In the genomic region with DNA sequence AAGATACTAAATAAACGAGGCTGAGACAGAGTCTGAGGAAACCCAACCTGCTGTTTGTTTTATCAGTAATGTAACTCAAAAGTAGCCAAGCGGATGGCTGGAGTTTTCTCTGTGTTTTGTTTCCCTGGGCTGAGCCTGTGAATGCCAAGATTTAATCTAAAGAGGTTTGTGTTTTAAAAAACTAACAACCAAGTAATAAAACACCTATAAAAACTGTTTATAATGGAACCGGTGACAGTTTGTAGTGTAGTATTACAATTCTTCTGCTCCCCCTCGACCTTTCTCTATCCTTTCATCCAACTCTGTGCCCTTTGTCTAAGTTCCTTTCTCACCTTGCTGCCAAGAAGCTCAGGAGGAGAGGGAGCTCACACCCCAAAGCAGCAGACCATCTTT, we compare ENCODE assay signal across 10 cellular contexts. TPM values are rescaled to one million over a fixed set of nuclear protein-coding genes. Genes with fewer than 3 reads are reported as not detected.
DNase-seq lines count a peak whose midpoint lies in the region; ATAC-seq and TF ChIP-seq lines count a peak whose summit lies in the region.
"Had no signal": no experiment of that assay in that cellular context is flagged by ENCODE, and none has a peak within 500 bp of the region (broad histone marks: within the 10 kb centered on the region; RNA-seq: fewer than 3 reads in every experiment).

No MANE protein-coding gene starts in this region.

- BruUV-seq in Panc1 (replicated peaks; lab: Mats Ljungman, UMichigan) = no TSS peak

- ATAC-seq in Panc1 = no peak

- no peaks in the 10 kb centered on the region for H3K27me3 Mint-ChIP-seq in activated CD4-positive, alpha-beta T cell treated with anti-CD3 and anti-CD28 coated beads, Interleukin-2, amount 10 ng/mL, durations not matched to agents 24 days and 14 days
- peaks cover 5% of the 10 kb centered on the region for H3K27me3 Mint-ChIP-seq in glutamatergic neuron (ENCODE audit: unreplicated experiment)

- H3K4me3 Mint-ChIP-seq in activated CD4-positive, alpha-beta T cell treated with anti-CD3 and anti-CD28 coated beads, Interleukin-2, amount 10 ng/mL, durations not matched to agents 24 days and 14 days = peak overlapping the region; percentile 87
- H3K4me3 Mint-ChIP-seq in glutamatergic neuron (ENCODE audit: unreplicated experiment) = peak overlapping the region; percentile 80

- TF ChIP-seq EP300 in stomach (IDR thresholded peaks at IDR 0.05) = no peak

- H3K27ac ChIP-seq in Panc1 (ENCODE audit: low read length) (peak overlapping the region; percentile 82), stomach (peak overlapping the region; percentile 89 to 100 (median 99))

- WGBS in stomach, 5 donors = 16 to 35% (median 27%) methylated on average over 4 of the region's 4 CpGs

- in situ Hi-C loops in Panc1 (cut with HindIII; ENCODE audit: low pct_unique_long_range_greater_than_20kb, low sequenced_read_pairs) = no loop called here

- H3K27me3 ChIP-seq in Panc1 (ENCODE audit: control insufficient read depth, insufficient read depth, low read length) (no peaks in the 10 kb centered on the region), stomach (no peaks in the 10 kb centered on the region)
- H3K27me3 ChIP-seq: MG63 had no signal

- DNase-seq in activated CD4-positive, alpha-beta T cell treated with anti-CD3 and anti-CD28 coated beads, Interleukin-2, amount 10 ng/mL, durations not matched to agents 24 days and 14 days = no peak
- no peak for DNase-seq in activated CD4-positive, alpha-beta T cell treated with anti-CD3 and anti-CD28 coated beads for 4 hours
- DNase-seq in Panc1 (ENCODE audit: low read depth, low spot score) (no peak), glutamatergic neuron (no peak), stomach (no peak), KG1 (lab: John Stamatoyannopoulos, UW) (no peak), D341Med (ENCODE audit: low spot score) (no peak), GM10248 (ENCODE audit: extremely low spot score) (no peak)
- DNase-seq: aorta, MG63 had no signal

- H3K4me3 ChIP-seq in Panc1 (ENCODE audit: low read depth in 2 of 2, low read length in 2 of 2) (no peak overlapping the region; a peak in 1 of 4 replicates), stomach (no peak overlapping the region)
- H3K4me3 ChIP-seq: MG63 had no signal

- peaks cover 4% of the 10 kb centered on the region for H3K36me3 Mint-ChIP-seq in activated CD4-positive, alpha-beta T cell treated with anti-CD3 and anti-CD28 coated beads, Interleukin-2, amount 10 ng/mL, durations not matched to agents 24 days and 14 days (ENCODE audit: low read depth)
- H3K36me3 Mint-ChIP-seq in glutamatergic neuron (ENCODE audit: unreplicated experiment) = no peaks in the 10 kb centered on the region

- H3K36me3 ChIP-seq in Panc1 (ENCODE audit: control insufficient read depth, insufficient read depth, low read length) (no peaks in the 10 kb centered on the region), stomach (no peaks in the 10 kb centered on the region)
- H3K36me3 ChIP-seq: MG63 had no signal

- H3K9me3 ChIP-seq in Panc1 (ENCODE audit: control insufficient read depth, insufficient read depth, low read depth, low read length) (no peaks in the 10 kb centered on the region), stomach (no peaks in the 10 kb centered on the region)
- H3K9me3 ChIP-seq: MG63 had no signal

- H3K4me1 ChIP-seq in Panc1 (ENCODE audit: control insufficient read depth, insufficient read depth, low read length) (peaks cover 44% of the 10 kb centered on the region), stomach (peaks cover 38 to 58% (median 52%) of the 10 kb centered on the region in 4 donors)

- CTCF ChIA-PET in Panc1 (lab: Charles Lee) = no interaction called here
- CTCF ChIA-PET in GM10248 (lab: Yijun Ruan, JAX) = interaction anchor here (1.1 kb wide), 1 partner anchor 196 kb away, joined by 3 read pairs; no protein-coding TSS in a partner anchor

- no peak for TF ChIP-seq POLR2A in stomach (IDR thresholded peaks at IDR 0.05)

- TF ChIP-seq CTCF in Panc1 (IDR thresholded peaks at IDR 0.05) (no peak), glutamatergic neuron (IDR thresholded peaks at IDR 0.05; ENCODE audit: partially characterized antibody, unreplicated experiment) (no peak), stomach (IDR thresholded peaks at IDR 0.05) (no peak), GM10248 (IDR thresholded peaks at IDR 0.05; ENCODE audit: control extremely low read depth, extremely low read depth, low read depth, missing control alignments) (no peak)

- intact Hi-C loops in activated CD4-positive, alpha-beta T cell treated with anti-CD3 and anti-CD28 coated beads, Interleukin-2, amount 10 ng/mL, durations not matched to agents 24 days and 14 days (cut with micrococcal nuclease) = loop anchor here (5.0 to 10.0 kb wide), 2 partner anchors 319 to 401 kb away; no protein-coding TSS in a partner anchor
- intact Hi-C loops in Panc1 (cut with micrococcal nuclease; ENCODE audit: unreplicated experiment) = loop anchor here (10.0 kb wide), 2 partner anchors 261 to 559 kb away; no protein-coding TSS in a partner anchor
- intact Hi-C loops in stomach (cut with DNase I; ENCODE audit: low total_unique reads) = loop anchor here (10.0 kb wide), 1 partner anchor 201 kb away; no protein-coding TSS in a partner anchor

- H3K4me1 Mint-ChIP-seq in activated CD4-positive, alpha-beta T cell treated with anti-CD3 and anti-CD28 coated beads, Interleukin-2, amount 10 ng/mL, durations not matched to agents 24 days and 14 days = peaks cover 40% of the 10 kb centered on the region
- peaks cover 8% of the 10 kb centered on the region for H3K4me1 Mint-ChIP-seq in glutamatergic neuron (ENCODE audit: low read depth, unreplicated experiment)

- POLR2A ChIA-PET in Panc1 (lab: Charles Lee) = no interaction called here
- POLR2A ChIA-PET in GM10248 (lab: Yijun Ruan, JAX) = no interaction called here

- peak overlapping the region; percentile 94 for H3K27ac Mint-ChIP-seq in activated CD4-positive, alpha-beta T cell treated with anti-CD3 and anti-CD28 coated beads, Interleukin-2, amount 10 ng/mL, durations not matched to agents 24 days and 14 days
- peak overlapping the region; percentile 5 for H3K27ac Mint-ChIP-seq in glutamatergic neuron (ENCODE audit: unreplicated experiment)

- H3K9me3 Mint-ChIP-seq in activated CD4-positive, alpha-beta T cell treated with anti-CD3 and anti-CD28 coated beads, Interleukin-2, amount 10 ng/mL, durations not matched to agents 24 days and 14 days = no peaks in the 10 kb centered on the region
- H3K9me3 Mint-ChIP-seq in glutamatergic neuron (ENCODE audit: unreplicated experiment) = peaks cover 9% of the 10 kb centered on the region

RNA-seq across cellular contexts. Expression of gene KAT6B, which starts 2.6 kb away (rescaled TPM):
- 21.2 and 21.7 TPM in 2 replicates for total RNA-seq in activated CD4-positive, alpha-beta T cell treated with anti-CD3 and anti-CD28 coated beads, Interleukin-2, amount 10 ng/mL, durations not matched to agents 24 days and 14 days
- total RNA-seq in Panc1 (2021; ENCODE audit: unreplicated experiment) (31.1 TPM), glutamatergic neuron (ENCODE audit: unreplicated experiment) (75.3 TPM), stomach (100 to 1,000 TPM in 1 of 5 donors, 10 to 100 TPM in 4; 23.2 to 109 (median 71.0) TPM)
- 14.1 TPM for polyA plus RNA-seq in Panc1 (2012; ENCODE audit: insufficient read length)
- polyA plus RNA-seq in stomach = 1 to 10 TPM; 3.7 to 9.5 (median 7.2) TPM
